In genomic region chr7:4745265-4745919, GRCh38 we compare ENCODE assay signal across 8 cellular contexts. TPM values are rescaled to one million over a fixed set of nuclear protein-coding genes. Genes with fewer than 3 reads are reported as not detected.
DNase-seq lines count a peak whose midpoint lies in the region; ATAC-seq and TF ChIP-seq lines count a peak whose summit lies in the region.

No MANE protein-coding gene starts in this region.

- H3K36me3 Mint-ChIP-seq in activated B cell treated with CpG ODN at 0.5 μM for 24 hours (ENCODE audit: low read depth): peaks cover 53% of the 10 kb centered on the region

- ATAC-seq in HG02852 (IDR thresholded peaks at IDR 0.05; ENCODE audit: unreplicated experiment): peak; percentile 30
- ATAC-seq in activated B cell treated with CpG ODN at 0.5 μM for 24 hours (ENCODE audit: low read depth): peak; percentile 33
- ATAC-seq in GM21526 (IDR thresholded peaks at IDR 0.05; ENCODE audit: low FRiP score, unreplicated experiment): no peak

- H3K27me3 Mint-ChIP-seq in activated B cell treated with CpG ODN at 0.5 μM for 24 hours: no peaks in the 10 kb centered on the region

- H3K4me3 ChIP-seq in GM08714 (ENCODE audit: low read length) (peak overlapping the region; percentile 40; the same call in 1 of the 2 replicates), kidney epithelial cell (ENCODE audit: low read depth, low read length) (peak overlapping the region; percentile 15), tibial artery (peak overlapping the region; percentile 37 to 43)

- peak overlapping the region; percentile 81 for H3K4me3 Mint-ChIP-seq in activated B cell treated with CpG ODN at 0.5 μM for 24 hours

- H3K4me1 Mint-ChIP-seq in activated B cell treated with CpG ODN at 0.5 μM for 24 hours: peaks cover 54% of the 10 kb centered on the region

- no peaks in the 10 kb centered on the region for H3K9me3 ChIP-seq in tibial artery

- H3K27me3 ChIP-seq in kidney epithelial cell (ENCODE audit: control insufficient read depth, insufficient read depth, low read length): no peaks in the 10 kb centered on the region
- H3K27me3 ChIP-seq in tibial artery: no peaks in the 10 kb centered on the region

- intact Hi-C loops in activated B cell treated with CpG ODN at 0.5 μM for 24 hours (cut with micrococcal nuclease) (loop anchor here (1.0 to 2.0 kb wide), 4 partner anchors 30 to 105 kb away; partner anchors contain the start of gene AP5Z1), tibial artery (cut with DNase I; ENCODE audit: low total_unique reads) (loop anchor here (2.0 kb wide), 1 partner anchor 19 kb away; no protein-coding TSS in a partner anchor)

- H3K36me3 ChIP-seq in kidney epithelial cell (ENCODE audit: control insufficient read depth, insufficient read depth, low read length) (peaks cover 2% of the 10 kb centered on the region), tibial artery (peaks cover 24 to 45% (median 30%) of the 10 kb centered on the region in 3 donors)

- no peak for DNase-seq in activated B cell treated with CpG ODN at 0.5 μM for 24 hours
- DNase-seq in kidney epithelial cell (ENCODE audit: low read depth): no peak
- no peak for DNase-seq in tibial artery
- DNase-seq in GDM1 (lab: John Stamatoyannopoulos, UW): no peak
- DNase-seq in DMS153 treated with DMSO at 0.1 percent for 48 hours (lab: John Stamatoyannopoulos, UW; ENCODE audit: unreplicated experiment): no peak

- peak overlapping the region; percentile 92 for H3K27ac Mint-ChIP-seq in activated B cell treated with CpG ODN at 0.5 μM for 24 hours

- CTCF ChIA-PET in activated B cell treated with CpG ODN at 0.5 μM for 24 hours (lab: Charles Lee): no interaction called here

- peaks cover 0 to 72% (median 52%) of the 10 kb centered on the region in 4 donors for H3K4me1 ChIP-seq in tibial artery

- no peaks in the 10 kb centered on the region for H3K9me3 Mint-ChIP-seq in activated B cell treated with CpG ODN at 0.5 μM for 24 hours

- TF ChIP-seq CTCF in activated B cell treated with CpG ODN at 0.5 μM for 24 hours (IDR thresholded peaks at IDR 0.05): no peak
- TF ChIP-seq CTCF in kidney epithelial cell (IDR thresholded peaks at IDR 0.05; ENCODE audit: insufficient read depth, low read length, poor library complexity, severe bottlenecking): no peak
- TF ChIP-seq CTCF in tibial artery (IDR thresholded peaks at IDR 0.05): no peak

- POLR2A ChIA-PET in activated B cell treated with CpG ODN at 0.5 μM for 24 hours (lab: Charles Lee): interaction anchor here (0.6 to 3.9 kb wide), 15 partner anchors 7 to 104 kb away, joined by 3 to 35 read pairs (median 5); partner anchors contain the start of genes AP5Z1 and FOXK1

- H3K27ac ChIP-seq in tibial artery: peak overlapping the region; percentile 80 to 91

RNA-seq across cellular contexts. Expression of gene AP5Z1, which starts 30.0 kb away (rescaled TPM):
- 98.3 and 111 TPM in 2 replicates for total RNA-seq in activated B cell treated with CpG ODN at 0.5 μM for 24 hours
- 71.2 and 85.6 TPM in 2 replicates for total RNA-seq in kidney epithelial cell
